1 cellular context compared by ENCODE assay signal in genomic region chr1:117929340-117930172, GRCh38.
A peak's percentile ranks its signal among the peaks of the same experiment; 100 is the strongest.
TF ChIP-seq lines count a peak whose summit lies in the region.

TSS of gene GDAP2 (minus strand) at chr1:117929621. CDS start at chr1:117920357, 9,264 bp downstream.
TSS of gene WDR3 (plus strand) at chr1:117929739. CDS start at chr1:117933320, 3,581 bp downstream.

TF ChIP-seq in HepG2, 621 proteins besides CTCF, POLR2A, EP300 and RAD21 (continued from another document and continues in another):
- TF ChIP-seq TIGD3 (CRISPR knock-in tag; IDR thresholded peaks at IDR 0.05; ENCODE audit: borderline replicate concordance), result no peak
- TF ChIP-seq CSRNP2 (CRISPR knock-in tag; conservative IDR thresholded peaks at IDR 0.05; ENCODE audit: low read depth), result no peak
- peak; percentile 16; the same call in 1 of the 2 replicates for TF ChIP-seq ZZZ3 (CRISPR knock-in tag; IDR thresholded peaks at IDR 0.05; ENCODE audit: borderline replicate concordance)
- TF ChIP-seq EEA1 (CRISPR knock-in tag; IDR thresholded peaks at IDR 0.05; ENCODE audit: borderline replicate concordance), result no peak
- no peak for TF ChIP-seq ZNF282 (IDR thresholded peaks at IDR 0.05; ENCODE audit: partially characterized antibody)
- TF ChIP-seq ZNF235 (CRISPR knock-in tag; IDR thresholded peaks at IDR 0.05; ENCODE audit: borderline replicate concordance), result no peak
- peak; percentile 79; the same call in 1 of the 2 replicates for TF ChIP-seq YEATS2 (CRISPR knock-in tag; IDR thresholded peaks at IDR 0.05; ENCODE audit: borderline replicate concordance)
- TF ChIP-seq ZNF276 (CRISPR knock-in tag; IDR thresholded peaks at IDR 0.05; ENCODE audit: low read depth), result no peak
- peak; percentile 28; the same call in 1 of the 2 replicates for TF ChIP-seq TARDBP (CRISPR knock-in tag; IDR thresholded peaks at IDR 0.05)
- TF ChIP-seq TBX3 (IDR thresholded peaks at IDR 0.05; ENCODE audit: borderline replicate concordance), result no peak
- TF ChIP-seq MTF1 (CRISPR knock-in tag; IDR thresholded peaks at IDR 0.05), result no peak
- TF ChIP-seq ZBTB33 (CRISPR knock-in tag; IDR thresholded peaks at IDR 0.05), result no peak
- no peak for TF ChIP-seq ZNF720 (CRISPR knock-in tag; IDR thresholded peaks at IDR 0.05)
- TF ChIP-seq BCLAF1 (IDR thresholded peaks at IDR 0.05), result no peak
- no peak; the same call in 1 of the 2 replicates for TF ChIP-seq ZNF572 (CRISPR knock-in tag; IDR thresholded peaks at IDR 0.05)
- TF ChIP-seq ZXDC (CRISPR knock-in tag; IDR thresholded peaks at IDR 0.05), result no peak; the same call in 1 of the 2 replicates
- no peak for TF ChIP-seq SRSF4 (IDR thresholded peaks at IDR 0.05; ENCODE audit: low read depth, low read length, poor library complexity, severe bottlenecking)
- no peak for TF ChIP-seq ZNF607 (CRISPR knock-in tag; IDR thresholded peaks at IDR 0.05; ENCODE audit: borderline replicate concordance)
- TF ChIP-seq HDAC6 (IDR thresholded peaks at IDR 0.05; ENCODE audit: low read depth, low read length), result no peak
- TF ChIP-seq ZNF768 (CRISPR knock-in tag; IDR thresholded peaks at IDR 0.05), result 0 out of 2 replicates have a peak, but pooled peaks have one; percentile 10
- TF ChIP-seq SMAD3 (CRISPR knock-in tag; IDR thresholded peaks at IDR 0.05), result no peak; the same call in 1 of the 2 replicates
- no peak for TF ChIP-seq ZNF20 (CRISPR knock-in tag; IDR thresholded peaks at IDR 0.05)
- no peak for TF ChIP-seq MAF1 (CRISPR knock-in tag; IDR thresholded peaks at IDR 0.05; ENCODE audit: borderline replicate concordance)
- TF ChIP-seq ZNF737 (CRISPR knock-in tag; IDR thresholded peaks at IDR 0.05; ENCODE audit: borderline replicate concordance), result no peak
- TF ChIP-seq ZNF337 (CRISPR knock-in tag; IDR thresholded peaks at IDR 0.05; ENCODE audit: borderline replicate concordance, low read depth), result no peak
- TF ChIP-seq ZNF549 (CRISPR knock-in tag; IDR thresholded peaks at IDR 0.05), result no peak
- TF ChIP-seq REPIN1 (CRISPR knock-in tag; IDR thresholded peaks at IDR 0.05; ENCODE audit: borderline replicate concordance, low read depth), result 0 out of 2 replicates have a peak, but pooled peaks have one; percentile 21
- no peak for TF ChIP-seq TCF12 (IDR thresholded peaks at IDR 0.05)
- TF ChIP-seq TCF12 (CRISPR knock-in tag; IDR thresholded peaks at IDR 0.05), result no peak
- TF ChIP-seq CENPT (CRISPR knock-in tag; IDR thresholded peaks at IDR 0.05; ENCODE audit: low read depth), result no peak
- TF ChIP-seq CEBPB (IDR thresholded peaks at IDR 0.05; ENCODE audit: borderline replicate concordance, low read depth, low read length), result no peak
- TF ChIP-seq KAT7 (CRISPR knock-in tag; IDR thresholded peaks at IDR 0.05; ENCODE audit: borderline replicate concordance), result no peak; the same call in 1 of the 2 replicates
- TF ChIP-seq ZBTB3 (CRISPR knock-in tag; IDR thresholded peaks at IDR 0.05; ENCODE audit: borderline replicate concordance, low read depth), result no peak; the same call in 1 of the 2 replicates
- TF ChIP-seq ZBTB7B (CRISPR knock-in tag; IDR thresholded peaks at IDR 0.05), result no peak
- no peak for TF ChIP-seq ZNF597 (CRISPR knock-in tag; IDR thresholded peaks at IDR 0.05)
- TF ChIP-seq HHEX (CRISPR knock-in tag; IDR thresholded peaks at IDR 0.05), result no peak
- TF ChIP-seq ZNF33A (CRISPR knock-in tag; IDR thresholded peaks at IDR 0.05; ENCODE audit: borderline replicate concordance), result 0 out of 2 replicates have a peak, but pooled peaks have one; percentile 45
- no peak for TF ChIP-seq THYN1 (CRISPR knock-in tag; IDR thresholded peaks at IDR 0.05; ENCODE audit: borderline replicate concordance, low read depth)
- TF ChIP-seq ZNF660 (CRISPR knock-in tag; IDR thresholded peaks at IDR 0.05; ENCODE audit: borderline replicate concordance, low read depth), result no peak
- TF ChIP-seq FIP1L1 (IDR thresholded peaks at IDR 0.05; ENCODE audit: borderline replicate concordance, insufficient read depth, low read depth, low read length), result no peak
- TF ChIP-seq AKAP8 (CRISPR knock-in tag; IDR thresholded peaks at IDR 0.05), result no peak
- TF ChIP-seq CEBPG (CRISPR knock-in tag; IDR thresholded peaks at IDR 0.05), result no peak
- no peak for TF ChIP-seq ZNF331 (CRISPR knock-in tag; IDR thresholded peaks at IDR 0.05)
- TF ChIP-seq ZBTB4 (CRISPR knock-in tag; IDR thresholded peaks at IDR 0.05; ENCODE audit: borderline replicate concordance), result no peak
- TF ChIP-seq SMAD9 (CRISPR knock-in tag; IDR thresholded peaks at IDR 0.05), result no peak
- no peak for TF ChIP-seq ZFP1 (CRISPR knock-in tag; IDR thresholded peaks at IDR 0.05)
- TF ChIP-seq MXD1 (CRISPR knock-in tag; IDR thresholded peaks at IDR 0.05), result peak; percentile 66; the same call in 1 of the 2 replicates
- peak; percentile 72; the same call in 1 of the 2 replicates for TF ChIP-seq ZNF674 (CRISPR knock-in tag; IDR thresholded peaks at IDR 0.05; ENCODE audit: low read depth)
- TF ChIP-seq ZNF530 (CRISPR knock-in tag; IDR thresholded peaks at IDR 0.05; ENCODE audit: low read depth), result no peak
- TF ChIP-seq ZFP36L1 (CRISPR knock-in tag; IDR thresholded peaks at IDR 0.05), result no peak
- TF ChIP-seq MED8 (CRISPR knock-in tag; IDR thresholded peaks at IDR 0.05; ENCODE audit: insufficient replicate concordance), result no peak
- no peak for TF ChIP-seq MAFG (CRISPR knock-in tag; IDR thresholded peaks at IDR 0.05)
